8 cellular contexts compared by ENCODE assay signal in the genomic region with DNA sequence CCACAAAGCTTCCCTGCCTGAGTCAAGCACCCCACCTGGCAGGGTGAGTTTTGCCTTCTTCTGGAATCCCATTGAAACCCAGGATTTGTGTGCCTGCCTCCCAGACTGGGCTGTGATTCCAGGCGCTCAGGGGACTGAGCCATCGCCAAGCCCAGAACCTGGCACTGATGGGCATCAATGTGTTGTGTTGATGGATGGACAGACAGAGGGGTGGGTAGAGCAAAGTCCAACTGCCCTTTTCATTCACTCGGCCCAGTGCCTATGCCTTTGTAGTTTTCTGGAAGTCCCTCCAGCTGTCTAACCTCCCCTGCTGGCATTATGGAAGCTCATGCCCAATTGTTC.
DNase-seq lines count a peak whose midpoint lies in the region; ATAC-seq, FAIRE-seq and TF ChIP-seq lines count a peak whose summit lies in the region.

No MANE protein-coding gene starts in this region.

- DNase-seq in NT2/D1 (ENCODE audit: low read depth, low spot score) (no peak), H1 (ENCODE audit: low read depth in 1 of 2, low spot score in 2 of 2) (no peak), nephron progenitor cell (no peak), HPDE6-E6E7 (ENCODE audit: extremely low spot score) (no peak), G401 (ENCODE audit: low spot score) (no peak), HT-29 (ENCODE audit: low spot score) (no peak)

- H2BK15ac ChIP-seq in H1 (ENCODE audit: low read length): no peak overlapping the region

- H3K4me3 Mint-ChIP-seq in nephron progenitor cell: peak overlapping the region; percentile 86

- peak overlapping the region; percentile 4 for H2BK12ac ChIP-seq in H1 (ENCODE audit: low read depth, low read length)

- H4K91ac ChIP-seq in H1 (replicated peaks; ENCODE audit: insufficient read length, low read length): no peak overlapping the region

- TF ChIP-seq CTCF in H1 (IDR thresholded peaks at IDR 0.05; ENCODE audit: control extremely low read depth in 1 of 3, insufficient read depth in 1 of 3, low read depth in 1 of 3, low read length in 3 of 3) (no peak), nephron progenitor cell (IDR thresholded peaks at IDR 0.05) (no peak)

- no peak for TF ChIP-seq EP300 in H1 (IDR thresholded peaks at IDR 0.05; ENCODE audit: borderline replicate concordance in 1 of 2, low read depth in 2 of 2, low read length in 2 of 2)

- H2BK120ac ChIP-seq in H1 (replicated peaks; ENCODE audit: low read depth, low read length): no peak overlapping the region

- H3K4me3 ChIP-seq in ACC112 (ENCODE audit: low read depth, low read length) (peak overlapping the region; percentile 79; the same call in 1 of the 2 replicates), NT2/D1 (ENCODE audit: insufficient read length, low read depth) (peak overlapping the region; percentile 67), H1 (ENCODE audit: extremely low read depth in 1 of 4, insufficient read depth in 2 of 4, low read depth in 3 of 4, low read length in 4 of 4) (peak overlapping the region; percentile 43 to 68 (median 53); a peak in 7 of 8 replicates)

- no peak overlapping the region for H3K56ac ChIP-seq in H1 (replicated peaks; ENCODE audit: insufficient read length, low read depth, low read length)

- H3K4me1 Mint-ChIP-seq in nephron progenitor cell: peaks cover 35% of the 10 kb centered on the region

- ATAC-seq in HG03139 (IDR thresholded peaks at IDR 0.05; ENCODE audit: unreplicated experiment): no peak

- 84% methylated on average over 3 of the region's 3 CpGs; no CpG with 5 or more reads in 1 of the 2 experiments for WGBS in H1 (ENCODE audit: extremely low coverage in 1 of 2, insufficient coverage in 1 of 2, insufficient read length in 1 of 2, insufficient replicate concordance in 2 of 2, low coverage in 1 of 2, low lambda C conversion rate in 2 of 2, missing lambda C conversion rate in 1 of 2), 2 experiments

- H3K36me3 ChIP-seq in ACC112 (ENCODE audit: insufficient read depth, low read length) (no peaks in the 10 kb centered on the region), NT2/D1 (ENCODE audit: insufficient read depth, insufficient read length, low read length) (no peaks in the 10 kb centered on the region), H1 (ENCODE audit: control insufficient read depth in 2 of 4, insufficient read depth in 4 of 4, low read length in 3 of 4) (no peaks in the 10 kb centered on the region)

- no peak for TF ChIP-seq POLR2A in H1 (IDR thresholded peaks at IDR 0.05; ENCODE audit: control extremely low read depth in 1 of 2, low read depth in 2 of 2, low read length in 2 of 2)

- H3K4ac ChIP-seq in H1 (replicated peaks; ENCODE audit: insufficient read length, low read depth, low read length): no peak overlapping the region

- H3K79me2 ChIP-seq in ACC112 (ENCODE audit: control insufficient read depth, insufficient read depth, low read length, unreplicated experiment): no peaks in the 10 kb centered on the region
- H3K79me2 ChIP-seq in H1 (ENCODE audit: control insufficient read depth in 1 of 2, insufficient read depth in 2 of 2, low read length in 2 of 2): no peaks in the 10 kb centered on the region

- TF ChIP-seq RAD21 in H1 (IDR thresholded peaks at IDR 0.05 in 1 of 2, conservative IDR thresholded peaks at IDR 0.05 in 1 of 2; ENCODE audit: low read depth in 2 of 2, low read length in 2 of 2): no peak

- no peak for FAIRE-seq in H1 (lab: Jason Lieb, UNC)

- H3K9ac ChIP-seq in NT2/D1 (ENCODE audit: insufficient read length, low read depth) (peak overlapping the region; percentile 83), H1 (replicated peaks in 1 of 4; ENCODE audit: extremely low read depth in 1 of 4, low read depth in 3 of 4, low read length in 3 of 4) (peak overlapping the region in 1 of 4 experiments; percentile 20; a peak in 1 of 7 replicates)

- in situ Hi-C loops in G401 (cut with HindIII; ENCODE audit: low sequenced_read_pairs): no loop called here

- H2BK20ac ChIP-seq in H1 (ENCODE audit: low read length): no peak overlapping the region

- H3K9me3 ChIP-seq in NT2/D1 (ENCODE audit: insufficient read depth, low read length): no peaks in the 10 kb centered on the region
- H3K9me3 ChIP-seq in H1 (ENCODE audit: insufficient read depth in 2 of 2, low read depth in 1 of 2, low read length in 1 of 2): no peaks in the 10 kb centered on the region

- no peak overlapping the region for H2BK5ac ChIP-seq in H1 (ENCODE audit: low read depth, low read length)

- no peaks in the 10 kb centered on the region for H3K9me3 Mint-ChIP-seq in nephron progenitor cell

- no peak overlapping the region for H4K5ac ChIP-seq in H1 (ENCODE audit: insufficient read length, low read depth, low read length)

- peaks cover 0 to 2% of the 10 kb centered on the region in 2 experiments for H4K20me1 ChIP-seq in H1 (replicated peaks in 1 of 2; ENCODE audit: control insufficient read depth in 1 of 2, insufficient read depth in 2 of 2, low read length in 2 of 2)

- H3K4me1 ChIP-seq in ACC112 (ENCODE audit: control insufficient read depth, insufficient read depth, low read length, unreplicated experiment) (peaks cover 18% of the 10 kb centered on the region), NT2/D1 (ENCODE audit: insufficient read depth, insufficient read length) (peaks cover 21% of the 10 kb centered on the region), H1 (replicated peaks in 1 of 4; ENCODE audit: control insufficient read depth in 3 of 4, insufficient read depth in 4 of 4, low read length in 3 of 4) (peaks cover 2 to 18% (median 11%) of the 10 kb centered on the region in 4 experiments)

- POLR2A ChIA-PET in H1 (lab: Charles Lee; ENCODE audit: partially characterized antibody): interaction anchor here (1.1 to 2.1 kb wide), 5 partner anchors 15 to 49 kb away, joined by 3 to 6 read pairs (median 3); no protein-coding TSS in a partner anchor

- peaks cover 8% of the 10 kb centered on the region; the same call in 1 of the 2 replicates for H3K23me2 ChIP-seq in H1 (ENCODE audit: low read depth, low read length)

- H3K23ac ChIP-seq in H1 (ENCODE audit: insufficient read length): no peak overlapping the region

- H3K14ac ChIP-seq in H1 (ENCODE audit: insufficient read length): no peak overlapping the region

- H3K27me3 ChIP-seq in ACC112 (ENCODE audit: insufficient read depth, low read length) (peaks cover 4% of the 10 kb centered on the region), NT2/D1 (ENCODE audit: insufficient read depth, insufficient read length) (peaks cover 17% of the 10 kb centered on the region), H1 (replicated peaks in 1 of 4; ENCODE audit: control insufficient read depth in 3 of 4, extremely low read depth in 1 of 4, insufficient read depth in 3 of 4, low read length in 3 of 4) (peaks cover 0 to 17% (median 13%) of the 10 kb centered on the region in 4 experiments; a peak in 5 of 7 replicates)

- H2AFZ ChIP-seq in ACC112 (ENCODE audit: low read length, unreplicated experiment) (no peak overlapping the region), H1 (ENCODE audit: low read length) (no peak overlapping the region)

- peak overlapping the region; percentile 78 to 95; a peak in 3 of 4 replicates for H3K4me2 ChIP-seq in H1 (ENCODE audit: insufficient read depth in 1 of 2, low read depth in 2 of 2, low read length in 2 of 2)

- H4K8ac ChIP-seq in H1 (ENCODE audit: extremely low read depth, insufficient read depth, low read length): no peak overlapping the region

- H3K18ac ChIP-seq in H1 (ENCODE audit: extremely low read depth, low read length): peak overlapping the region; percentile 48; the same call in 1 of the 2 replicates

- H2AK5ac ChIP-seq in H1 (ENCODE audit: low read depth, low read length): peak overlapping the region; percentile 31; the same call in 1 of the 2 replicates

- H3K36me3 Mint-ChIP-seq in nephron progenitor cell (ENCODE audit: low read depth): no peaks in the 10 kb centered on the region

- no peak overlapping the region for H3K27ac Mint-ChIP-seq in nephron progenitor cell

- H3K27ac ChIP-seq in ACC112 (ENCODE audit: low read depth, low read length) (peak overlapping the region; percentile 88), H1 (ENCODE audit: low read depth, low read length) (no peak overlapping the region)

- no peaks in the 10 kb centered on the region for H3K79me1 ChIP-seq in H1 (ENCODE audit: low read depth, low read length)

- H3K27me3 Mint-ChIP-seq in nephron progenitor cell (ENCODE audit: low read depth, poor library complexity): peaks cover 59% of the 10 kb centered on the region

- CTCF ChIA-PET in H1 (lab: Charles Lee; ENCODE audit: partially characterized antibody): interaction anchor here (0.9 to 10.9 kb wide), 5 partner anchors 9 to 87 kb away, joined by 4 to 158 read pairs (median 8); no protein-coding TSS in a partner anchor
